In genomic region chr5:74641778-74642542, GRCh38 we compare ENCODE assay signal across 8 cellular contexts. TPM values are rescaled to one million over a fixed set of nuclear protein-coding genes. Genes with fewer than 3 reads are reported as not detected.
DNase-seq lines count a peak whose midpoint lies in the region; ATAC-seq, FAIRE-seq and TF ChIP-seq lines count a peak whose summit lies in the region.

No MANE protein-coding gene starts in this region.

- intact Hi-C loops in spleen (cut with DNase I; ENCODE audit: low total_unique reads), result loop anchor here (10.0 kb wide), 2 partner anchors 247 to 607 kb away; no protein-coding TSS in a partner anchor

- peak overlapping the region; percentile 81 for H3K27ac ChIP-seq in layer of hippocampus (ENCODE audit: low read depth, low read length)
- H3K27ac ChIP-seq in spleen, result peak overlapping the region; percentile 84 to 98 (median 92)

- in situ Hi-C loops in Caki2 (cut with HindIII; ENCODE audit: low pct_unique_long_range_greater_than_20kb, low sequenced_read_pairs) (no loop called here), SK-MEL-5 (cut with HindIII; ENCODE audit: low pct_unique_long_range_greater_than_20kb, low sequenced_read_pairs) (no loop called here)

- no peak for ATAC-seq in GM18873 (IDR thresholded peaks at IDR 0.05; ENCODE audit: low FRiP score, unreplicated experiment)

- peak overlapping the region; percentile 64 to 87 (median 78) for H3K4me3 ChIP-seq in spleen

- H3K36me3 ChIP-seq in spleen, result no peaks in the 10 kb centered on the region

- peak in 10 of 11 experiments; percentile 28 to 77 (median 58) for TF ChIP-seq CTCF in spleen (IDR thresholded peaks at IDR 0.05 in 8 of 11, conservative IDR thresholded peaks at IDR 0.05 in 3 of 11)

- H3K9me3 ChIP-seq in spleen, result no peaks in the 10 kb centered on the region

- no peak for FAIRE-seq in HTR-8/SVneo (lab: Jason Lieb, UNC)

- WGBS in spleen, 5 donors, result 4 to 6% (median 5%) methylated on average over 28 of the region's 28 CpGs

- peak; percentile 67 for DNase-seq in Caki2 (ENCODE audit: low read depth)
- DNase-seq in HTR-8/SVneo (ENCODE audit: insufficient read length, low spot score), result peak; percentile 40
- peak; percentile 38 for DNase-seq in SK-MEL-5 (ENCODE audit: low read depth, low spot score)
- DNase-seq in cerebellar cortex (ENCODE audit: low spot score), result peak; percentile 67
- DNase-seq in spleen, result peak; percentile 86
- DNase-seq in NCI-H128 (lab: John Stamatoyannopoulos, UW; ENCODE audit: unreplicated experiment), result no peak

- H3K27me3 ChIP-seq in layer of hippocampus (ENCODE audit: control insufficient read depth, insufficient read depth, low read length) (no peaks in the 10 kb centered on the region), spleen (replicated peaks in 1 of 7) (peaks cover 0 to 19% (median 0%) of the 10 kb centered on the region in 7 donors)

- peaks cover 18 to 74% (median 62%) of the 10 kb centered on the region in 6 donors for H3K4me1 ChIP-seq in spleen

- TF ChIP-seq POLR2A in spleen (IDR thresholded peaks at IDR 0.05), result no peak

RNA-seq across cellular contexts. Expression of gene ENC1, which starts 1.4 kb away (rescaled TPM):
- total RNA-seq in Caki2 (2014; rRNA removed; shearing (Covaris generic); ENCODE audit: low replicate concordance), result 10.6 and 27.2 TPM in 2 replicates
- total RNA-seq in SK-MEL-5 (2014; rRNA removed; shearing (Covaris generic)), result 2.5 and 3.0 TPM in 2 replicates
- 3.2 and 4.2 TPM in 2 replicates for polyA plus RNA-seq in SK-MEL-5 (2015; cell fraction: cytosol; rRNA removed)
- polyA plus RNA-seq in SK-MEL-5 (2015; cell fraction: nucleus; rRNA removed), result 2.2 and 10.3 TPM in 2 replicates
- 10 to 100 TPM in 6 of 7 donors, 1 to 10 TPM in 1; 5.4 to 19.5 (median 13.5) TPM for total RNA-seq in spleen
- 10 to 100 TPM in 1 of 3 donors, 1 to 10 TPM in 2; 3.8 to 10.0 (median 7.4) TPM for polyA plus RNA-seq in spleen

RNA-seq across cellular contexts. Expression of gene HEXB, which starts 43.1 kb away (rescaled TPM):
- total RNA-seq in Caki2 (2014; rRNA removed; shearing (Covaris generic); ENCODE audit: low replicate concordance), result 119 and 151 TPM in 2 replicates
- 718 and 809 TPM in 2 replicates for total RNA-seq in SK-MEL-5 (2014; rRNA removed; shearing (Covaris generic))
- 722 and 724 TPM in 2 replicates for polyA plus RNA-seq in SK-MEL-5 (2015; cell fraction: cytosol; rRNA removed)
- 66.8 and 92.9 TPM in 2 replicates for polyA plus RNA-seq in SK-MEL-5 (2015; cell fraction: nucleus; rRNA removed)
- total RNA-seq in spleen, result 100 to 1,000 TPM in 3 of 7 donors, 10 to 100 TPM in 4; 69.1 to 119 (median 94.3) TPM
- 10 to 100 TPM; 61.9 to 77.4 (median 70.8) TPM for polyA plus RNA-seq in spleen
